ENCODE assay signal across 17 cellular contexts in genomic region chr16:57986196-57986595, GRCh38. TPM values are rescaled to one million over a fixed set of nuclear protein-coding genes. Genes with fewer than 3 reads are reported as not detected.
DNase-seq lines count a peak whose midpoint lies in the region; ATAC-seq and TF ChIP-seq lines count a peak whose summit lies in the region.
"Had no signal": no experiment of that assay in that cellular context is flagged by ENCODE, and none has a peak within 500 bp of the region (broad histone marks: within the 10 kb centered on the region; RNA-seq: fewer than 3 reads in every experiment).

No MANE protein-coding gene starts in this region.

- H3K27ac Mint-ChIP-seq in activated naive CD4-positive, alpha-beta T cell treated with anti-CD3 and anti-CD28 coated beads for 36 hours: no peak overlapping the region
- no peak overlapping the region for H3K27ac Mint-ChIP-seq in activated T-helper 1 cell treated with anti-CD3 and anti-CD28 coated beads, Interleukin-12 subunit alpha, Interleukin-12 subunit beta, Interleukin-2, Interleukin-4 antibody, amounts not matched to agents 30 ng/mL and 10 ng/mL and 1 ng/mL, durations not matched to agents 14 hours and 24 hours and 36 hours

- TF ChIP-seq POLR2A in spleen (IDR thresholded peaks at IDR 0.05): no peak

- H3K4me3 Mint-ChIP-seq in activated naive CD4-positive, alpha-beta T cell treated with anti-CD3 and anti-CD28 coated beads for 36 hours: peak overlapping the region; percentile 2
- peak overlapping the region; percentile 15 for H3K4me3 Mint-ChIP-seq in activated T-helper 1 cell treated with anti-CD3 and anti-CD28 coated beads, Interleukin-12 subunit alpha, Interleukin-12 subunit beta, Interleukin-2, Interleukin-4 antibody, amounts not matched to agents 30 ng/mL and 10 ng/mL and 1 ng/mL, durations not matched to agents 14 hours and 24 hours and 36 hours

- ATAC-seq in left lung: no peak
- ATAC-seq in HG03521 (IDR thresholded peaks at IDR 0.05; ENCODE audit: unreplicated experiment): no peak
- ATAC-seq: GM12878 had no signal

- CTCF ChIA-PET in activated naive CD4-positive, alpha-beta T cell treated with anti-CD3 and anti-CD28 coated beads for 36 hours (lab: Charles Lee): interaction anchor here (0.6 to 1.0 kb wide), 2 partner anchors 80 to 250 kb away, joined by 3 to 4 read pairs; no protein-coding TSS in a partner anchor

- WGBS in spleen, 5 donors: 72 to 78% (median 75%) methylated on average over 9 of the region's 9 CpGs

- H3K27me3 ChIP-seq in left lung (peaks cover 0 to 19% of the 10 kb centered on the region in 2 donors), spleen (replicated peaks in 1 of 7) (peaks cover 0 to 24% (median 0%) of the 10 kb centered on the region in 7 donors)
- H3K27me3 ChIP-seq: pancreas, SJSA1, uterus had no signal

- H3K36me3 Mint-ChIP-seq in activated naive CD4-positive, alpha-beta T cell treated with anti-CD3 and anti-CD28 coated beads for 36 hours (ENCODE audit: low read depth): no peaks in the 10 kb centered on the region
- no peaks in the 10 kb centered on the region for H3K36me3 Mint-ChIP-seq in activated T-helper 1 cell treated with anti-CD3 and anti-CD28 coated beads, Interleukin-12 subunit alpha, Interleukin-12 subunit beta, Interleukin-2, Interleukin-4 antibody, amounts not matched to agents 30 ng/mL and 10 ng/mL and 1 ng/mL, durations not matched to agents 14 hours and 24 hours and 36 hours (ENCODE audit: low read depth)

- H3K27me3 Mint-ChIP-seq in activated naive CD4-positive, alpha-beta T cell treated with anti-CD3 and anti-CD28 coated beads for 36 hours (ENCODE audit: low read depth): no peaks in the 10 kb centered on the region
- H3K27me3 Mint-ChIP-seq in activated T-helper 1 cell treated with anti-CD3 and anti-CD28 coated beads, Interleukin-12 subunit alpha, Interleukin-12 subunit beta, Interleukin-2, Interleukin-4 antibody, amounts not matched to agents 30 ng/mL and 10 ng/mL and 1 ng/mL, durations not matched to agents 14 hours and 24 hours and 36 hours (ENCODE audit: insufficient read depth): peaks cover 11% of the 10 kb centered on the region

- peaks cover 9% of the 10 kb centered on the region for H3K4me1 Mint-ChIP-seq in activated naive CD4-positive, alpha-beta T cell treated with anti-CD3 and anti-CD28 coated beads for 36 hours (ENCODE audit: low read depth)
- H3K4me1 Mint-ChIP-seq in activated T-helper 1 cell treated with anti-CD3 and anti-CD28 coated beads, Interleukin-12 subunit alpha, Interleukin-12 subunit beta, Interleukin-2, Interleukin-4 antibody, amounts not matched to agents 30 ng/mL and 10 ng/mL and 1 ng/mL, durations not matched to agents 14 hours and 24 hours and 36 hours (ENCODE audit: low read depth): no peaks in the 10 kb centered on the region

- intact Hi-C loops in activated naive CD4-positive, alpha-beta T cell treated with anti-CD3 and anti-CD28 coated beads for 36 hours (cut with micrococcal nuclease): no loop called here
- intact Hi-C loops in activated T-helper 1 cell treated with anti-CD3 and anti-CD28 coated beads, Interleukin-12 subunit alpha, Interleukin-12 subunit beta, Interleukin-2, Interleukin-4 antibody, amounts not matched to agents 30 ng/mL and 10 ng/mL and 1 ng/mL, durations not matched to agents 14 hours and 24 hours and 36 hours (cut with micrococcal nuclease): no loop called here
- intact Hi-C loops in left lung (cut with DNase I) (no loop called here), spleen (cut with DNase I; ENCODE audit: low total_unique reads) (no loop called here)

- H3K27ac ChIP-seq in left lung (no peak overlapping the region), spleen (no peak overlapping the region)
- H3K27ac ChIP-seq: pancreas, SJSA1 had no signal

- no peak for DNase-seq in activated naive CD4-positive, alpha-beta T cell treated with anti-CD3 and anti-CD28 coated beads for 36 hours
- no peak for DNase-seq in activated naive CD4-positive, alpha-beta T cell (lab: John Stamatoyannopoulos, UW)
- DNase-seq in activated T-helper 1 cell treated with anti-CD3 and anti-CD28 coated beads, Interleukin-12 subunit alpha, Interleukin-12 subunit beta, Interleukin-2, Interleukin-4 antibody, amounts not matched to agents 30 ng/mL and 10 ng/mL and 1 ng/mL, durations not matched to agents 14 hours and 24 hours and 36 hours (ENCODE audit: low spot score): no peak
- DNase-seq in left lung (peak; percentile 24 to 30), spleen (peak; percentile 15), SKM-1 treated with dmso at 0.1 percent for 144 hours (lab: John Stamatoyannopoulos, UW; ENCODE audit: unreplicated experiment) (no peak), occipital lobe (lab: John Stamatoyannopoulos, UW) (no peak)
- DNase-seq: activated naive CD4-positive, alpha-beta T cell treated with Interleukin-2 at 50 U/mL for 16 hours; effector CD8-positive, alpha-beta T cell; NCI-H446; stimulated activated naive CD4-positive, alpha-beta T cell treated with Interleukin-2 at 50 U/mL for 16 hours; uterus had no signal

- H3K9me3 ChIP-seq in left lung (no peaks in the 10 kb centered on the region), spleen (no peaks in the 10 kb centered on the region)
- H3K9me3 ChIP-seq: pancreas, SJSA1, uterus had no signal

- H3K36me3 ChIP-seq in left lung (no peaks in the 10 kb centered on the region), spleen (no peaks in the 10 kb centered on the region)
- H3K36me3 ChIP-seq: pancreas, SJSA1, uterus had no signal

- H3K4me3 ChIP-seq in left lung (no peak overlapping the region), spleen (no peak overlapping the region)
- H3K4me3 ChIP-seq: GM12878, SJSA1 had no signal

- no peak for TF ChIP-seq CTCF in left lung (IDR thresholded peaks at IDR 0.05)
- TF ChIP-seq CTCF in spleen (IDR thresholded peaks at IDR 0.05 in 8 of 11, conservative IDR thresholded peaks at IDR 0.05 in 3 of 11): no peak

- peaks cover 11 to 13% of the 10 kb centered on the region in 2 donors for H3K4me1 ChIP-seq in left lung
- peaks cover 5 to 24% (median 18%) of the 10 kb centered on the region in 6 donors for H3K4me1 ChIP-seq in spleen
- H3K4me1 ChIP-seq: SJSA1 had no signal

- H3K9me3 Mint-ChIP-seq in activated naive CD4-positive, alpha-beta T cell treated with anti-CD3 and anti-CD28 coated beads for 36 hours: no peaks in the 10 kb centered on the region
- no peaks in the 10 kb centered on the region for H3K9me3 Mint-ChIP-seq in activated T-helper 1 cell treated with anti-CD3 and anti-CD28 coated beads, Interleukin-12 subunit alpha, Interleukin-12 subunit beta, Interleukin-2, Interleukin-4 antibody, amounts not matched to agents 30 ng/mL and 10 ng/mL and 1 ng/mL, durations not matched to agents 14 hours and 24 hours and 36 hours

RNA-seq across cellular contexts. Expression of gene ZNF319, which starts 14.3 kb away (rescaled TPM):
- total RNA-seq in activated naive CD4-positive, alpha-beta T cell treated with anti-CD3 and anti-CD28 coated beads for 36 hours: 1 to 10 TPM; 4.2 to 5.4 TPM
- 8.5 and 9.1 TPM in 2 replicates for total RNA-seq in activated T-helper 1 cell treated with anti-CD3 and anti-CD28 coated beads, Interleukin-12 subunit alpha, Interleukin-12 subunit beta, Interleukin-2, Interleukin-4 antibody, amounts not matched to agents 30 ng/mL and 10 ng/mL and 1 ng/mL, durations not matched to agents 14 hours and 24 hours and 36 hours
- total RNA-seq in left lung (10 to 100 TPM; 10.7 to 12.0 TPM), spleen (10 to 100 TPM; 13.0 to 23.4 (median 17.4) TPM), occipital lobe (4.2 TPM)
- 1 to 10 TPM; 3.0 to 7.6 (median 3.4) TPM for polyA plus RNA-seq in spleen

RNA-seq across cellular contexts. Expression of gene USB1, which starts 15.0 kb away (rescaled TPM):
- total RNA-seq in activated naive CD4-positive, alpha-beta T cell treated with anti-CD3 and anti-CD28 coated beads for 36 hours: 10 to 100 TPM; 30.6 to 32.3 TPM
- total RNA-seq in activated T-helper 1 cell treated with anti-CD3 and anti-CD28 coated beads, Interleukin-12 subunit alpha, Interleukin-12 subunit beta, Interleukin-2, Interleukin-4 antibody, amounts not matched to agents 30 ng/mL and 10 ng/mL and 1 ng/mL, durations not matched to agents 14 hours and 24 hours and 36 hours: 60.8 and 63.0 TPM in 2 replicates
- 10 to 100 TPM; 48.0 to 50.9 TPM for total RNA-seq in left lung
- 10 to 100 TPM; 35.0 to 78.4 (median 49.5) TPM for total RNA-seq in spleen
- polyA plus RNA-seq in spleen: 10 to 100 TPM; 17.7 to 25.4 (median 18.9) TPM
- total RNA-seq in occipital lobe: 5.0 TPM

RNA-seq across cellular contexts. Expression of gene CNGB1, which starts 15.3 kb away (rescaled TPM):
- not detected for total RNA-seq in activated naive CD4-positive, alpha-beta T cell treated with anti-CD3 and anti-CD28 coated beads for 36 hours
- not detected in 2 replicates for total RNA-seq in activated T-helper 1 cell treated with anti-CD3 and anti-CD28 coated beads, Interleukin-12 subunit alpha, Interleukin-12 subunit beta, Interleukin-2, Interleukin-4 antibody, amounts not matched to agents 30 ng/mL and 10 ng/mL and 1 ng/mL, durations not matched to agents 14 hours and 24 hours and 36 hours
- total RNA-seq in left lung: under 1 TPM in 1 of 2 donors, not detected in 1; 0.23 TPM
- total RNA-seq in spleen: not detected
- under 1 TPM in 2 of 3 donors, not detected in 1; 0.02 to 0.12 TPM for polyA plus RNA-seq in spleen
- not detected for total RNA-seq in occipital lobe
- total RNA-seq: A673, GM12878, uterus had no signal

RNA-seq across cellular contexts. Expression of gene MMP15, which starts 39.4 kb away (rescaled TPM):
- under 1 TPM; 0.12 to 0.24 TPM for total RNA-seq in activated naive CD4-positive, alpha-beta T cell treated with anti-CD3 and anti-CD28 coated beads for 36 hours
- total RNA-seq in activated T-helper 1 cell treated with anti-CD3 and anti-CD28 coated beads, Interleukin-12 subunit alpha, Interleukin-12 subunit beta, Interleukin-2, Interleukin-4 antibody, amounts not matched to agents 30 ng/mL and 10 ng/mL and 1 ng/mL, durations not matched to agents 14 hours and 24 hours and 36 hours: 1.1 and 1.3 TPM in 2 replicates
- total RNA-seq in left lung: 10 to 100 TPM; 25.3 to 38.7 TPM
- 10 to 100 TPM in 6 of 7 donors, 1 to 10 TPM in 1; 6.5 to 24.2 (median 16.9) TPM for total RNA-seq in spleen
- 1 to 10 TPM; 2.3 to 5.7 (median 2.9) TPM for polyA plus RNA-seq in spleen
- total RNA-seq in occipital lobe: 12.6 TPM

Comparison
In these comparisons a context has a peak if more than half of its experiments do, and no peak if none do; other contexts are left out.
1. DNase-seq: peak in left lung (2 of 2) and spleen (single experiment); none in activated naive CD4-positive, alpha-beta T cell treated with anti-CD3 and anti-CD28 coated beads for 36 hours (single experiment), activated naive CD4-positive, alpha-beta T cell (0 of 4), activated T-helper 1 cell treated with anti-CD3 and anti-CD28 coated beads, Interleukin-12 subunit alpha, Interleukin-12 subunit beta, Interleukin-2, Interleukin-4 antibody, amounts not matched to agents 30 ng/mL and 10 ng/mL and 1 ng/mL, durations not matched to agents 14 hours and 24 hours and 36 hours (single experiment), SKM-1 treated with dmso at 0.1 percent for 144 hours (single experiment) and occipital lobe (single experiment).